Comparison of ENCODE assay signal across 12 cellular contexts in the genomic region with DNA sequence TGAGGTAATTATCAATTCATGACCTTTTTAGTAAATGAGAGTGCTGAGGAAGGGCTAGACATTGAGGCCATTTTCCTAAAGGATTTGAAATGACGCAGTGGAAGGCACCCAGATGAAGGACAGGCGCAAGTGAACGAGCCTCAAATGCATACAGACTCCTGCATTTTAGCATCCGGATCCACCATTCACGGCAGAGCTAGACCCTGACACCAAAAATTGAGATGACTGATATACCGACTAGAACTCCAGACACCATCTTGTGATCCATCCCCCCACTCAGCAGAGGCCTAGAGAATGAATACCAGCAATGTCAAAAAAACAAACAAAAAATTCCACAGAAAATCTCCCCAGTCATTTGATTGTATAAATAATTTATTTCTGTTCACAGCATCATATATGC. TPM values are rescaled to one million over a fixed set of nuclear protein-coding genes. Genes with fewer than 3 reads are reported as not detected.
DNase-seq lines count a peak whose midpoint lies in the region; ATAC-seq and TF ChIP-seq lines count a peak whose summit lies in the region.
"Had no signal": no experiment of that assay in that cellular context is flagged by ENCODE, and none has a peak within 500 bp of the region (broad histone marks: within the 10 kb centered on the region; RNA-seq: fewer than 3 reads in every experiment).

No MANE protein-coding gene starts in this region.

- TF ChIP-seq CTCF in CD14-positive monocyte (IDR thresholded peaks at IDR 0.05) (no peak), OCI-LY7 (conservative IDR thresholded peaks at IDR 0.05; ENCODE audit: low read length) (no peak), chondrocyte (IDR thresholded peaks at IDR 0.05) (no peak), nephron (IDR thresholded peaks at IDR 0.05; ENCODE audit: unreplicated experiment in 3 of 3) (no peak)

- H3K4me1 ChIP-seq in OCI-LY7 (ENCODE audit: insufficient read depth, low read length, poor library complexity, severe bottlenecking): peaks cover 63% of the 10 kb centered on the region

- H3K4me2 ChIP-seq in OCI-LY7 (ENCODE audit: low read length): peak overlapping the region; percentile 88

- peaks cover 2 to 17% (median 7%) of the 10 kb centered on the region in 7 donors for H3K9me3 Mint-ChIP-seq in CD14-positive monocyte
- no peaks in the 10 kb centered on the region for H3K9me3 Mint-ChIP-seq in chondrocyte (ENCODE audit: low read depth)
- H3K9me3 Mint-ChIP-seq in nephron: no peaks in the 10 kb centered on the region
- H3K9me3 Mint-ChIP-seq: H9 had no signal

- H3K4me1 Mint-ChIP-seq in CD14-positive monocyte (peaks cover 64% of the 10 kb centered on the region), chondrocyte (ENCODE audit: low read depth) (peaks cover 51% of the 10 kb centered on the region), nephron (peaks cover 38% of the 10 kb centered on the region)

- intact Hi-C loops in CD14-positive monocyte (cut with micrococcal nuclease): loop anchor here (5.0 to 10.0 kb wide), 3 partner anchors 65 to 638 kb away; a partner anchor contains a TSS
- intact Hi-C loops in OCI-LY7 (cut with micrococcal nuclease; ENCODE audit: unreplicated experiment): no loop called here

- peak overlapping the region in 1 of 7 donors; percentile 72 for H3K27ac Mint-ChIP-seq in CD14-positive monocyte
- H3K27ac Mint-ChIP-seq in chondrocyte (ENCODE audit: unreplicated experiment): peak overlapping the region; percentile 85
- H3K27ac Mint-ChIP-seq in nephron: peak overlapping the region; percentile 3 to 59 (median 39)

- POLR2A ChIA-PET in OCI-LY7 (lab: Charles Lee): interaction anchor here (0.9 to 1.4 kb wide), 4 partner anchors 10 to 199 kb away, joined by 3 to 7 read pairs (median 5); no protein-coding TSS in a partner anchor

- H3K4me3 ChIP-seq in OCI-LY7 (ENCODE audit: low read depth, low read length, poor library complexity, severe bottlenecking): peak overlapping the region; percentile 96

- CTCF ChIA-PET in OCI-LY7 (lab: Charles Lee; ENCODE audit: unreplicated experiment): no interaction called here

- no peak for ATAC-seq in GM19023 (IDR thresholded peaks at IDR 0.05; ENCODE audit: unreplicated experiment)
- no peak for ATAC-seq in HG03460 (IDR thresholded peaks at IDR 0.05; ENCODE audit: unreplicated experiment)

- peak overlapping the region; percentile 25 for H3K27ac ChIP-seq in OCI-LY7 (ENCODE audit: low read depth, low read length, poor library complexity, severe bottlenecking)

- H3K9me3 ChIP-seq in OCI-LY7 (ENCODE audit: low read length): no peaks in the 10 kb centered on the region

- peaks cover 21% of the 10 kb centered on the region for H4K20me1 ChIP-seq in OCI-LY7 (ENCODE audit: insufficient read depth, low read length)

- DNase-seq in CD14-positive monocyte (ENCODE audit: low spot score) (no peak), OCI-LY7 (ENCODE audit: low spot score) (no peak), chondrocyte (ENCODE audit: low spot score) (no peak), SKM-1 (lab: John Stamatoyannopoulos, UW; ENCODE audit: unreplicated experiment) (no peak)
- no peak for DNase-seq in stimulated activated CD4-positive, alpha-beta T cell treated with anti-CD3 and anti-CD28 coated beads, Interleukin-4, amount 100 ng/mL, for 4 hours
- DNase-seq: activated CD4-positive, alpha-beta T cell treated with anti-CD3 and anti-CD28 coated beads, Interleukin-2, amount 50 U/mL, for 48 hours; DMS53; H9; islet precursor cell had no signal

- no TSS peak for BruUV-seq in OCI-LY7 (replicated peaks; lab: Mats Ljungman, UMichigan)

- peaks cover 60% of the 10 kb centered on the region for H3K79me2 ChIP-seq in OCI-LY7 (ENCODE audit: insufficient read depth, low read depth, low read length)

- H3K27me3 Mint-ChIP-seq in CD14-positive monocyte (ENCODE audit: low read depth in 3 of 3) (peaks cover 28 to 31% (median 29%) of the 10 kb centered on the region in 3 donors), chondrocyte (ENCODE audit: low read depth) (no peaks in the 10 kb centered on the region), nephron (ENCODE audit: low read depth) (peaks cover 45% of the 10 kb centered on the region)

- H3K9me2 ChIP-seq in OCI-LY7 (ENCODE audit: insufficient read depth, low read length): no peaks in the 10 kb centered on the region

- H3K4me3 Mint-ChIP-seq in CD14-positive monocyte: peak overlapping the region; percentile 47 to 99
- peak overlapping the region; percentile 97 for H3K4me3 Mint-ChIP-seq in chondrocyte (ENCODE audit: unreplicated experiment)
- H3K4me3 Mint-ChIP-seq in nephron: peak overlapping the region; percentile 89 to 90 (median 90)

- H3K36me3 Mint-ChIP-seq in CD14-positive monocyte (peaks cover 5 to 23% of the 10 kb centered on the region in 2 donors), chondrocyte (ENCODE audit: low read depth) (peaks cover 37% of the 10 kb centered on the region), nephron (ENCODE audit: low read depth) (peaks cover 8% of the 10 kb centered on the region)

- no peak overlapping the region for H2AFZ ChIP-seq in OCI-LY7 (ENCODE audit: low read length)

- H3K36me3 ChIP-seq in OCI-LY7 (ENCODE audit: insufficient read depth, low read length): 0 out of 2 replicates have a peak, but pooled peaks cover 9% of the 10 kb centered on the region

RNA-seq across cellular contexts. Expression of a gene that starts 4.2 kb away (rescaled TPM):
- polyA plus RNA-seq in CD14-positive monocyte: 1 to 10 TPM; 4.0 to 6.4 TPM
- 15.4 and 15.7 TPM in 2 replicates for total RNA-seq in OCI-LY7 (2014; rRNA removed; shearing (Covaris generic))
- total RNA-seq in OCI-LY7 (2022) (18.9 and 19.6 TPM in 2 replicates), chondrocyte (16.4 to 129 TPM (median 127 TPM) in 3 replicates)
